ENCODE assay signal across 8 cellular contexts in the genomic region with DNA sequence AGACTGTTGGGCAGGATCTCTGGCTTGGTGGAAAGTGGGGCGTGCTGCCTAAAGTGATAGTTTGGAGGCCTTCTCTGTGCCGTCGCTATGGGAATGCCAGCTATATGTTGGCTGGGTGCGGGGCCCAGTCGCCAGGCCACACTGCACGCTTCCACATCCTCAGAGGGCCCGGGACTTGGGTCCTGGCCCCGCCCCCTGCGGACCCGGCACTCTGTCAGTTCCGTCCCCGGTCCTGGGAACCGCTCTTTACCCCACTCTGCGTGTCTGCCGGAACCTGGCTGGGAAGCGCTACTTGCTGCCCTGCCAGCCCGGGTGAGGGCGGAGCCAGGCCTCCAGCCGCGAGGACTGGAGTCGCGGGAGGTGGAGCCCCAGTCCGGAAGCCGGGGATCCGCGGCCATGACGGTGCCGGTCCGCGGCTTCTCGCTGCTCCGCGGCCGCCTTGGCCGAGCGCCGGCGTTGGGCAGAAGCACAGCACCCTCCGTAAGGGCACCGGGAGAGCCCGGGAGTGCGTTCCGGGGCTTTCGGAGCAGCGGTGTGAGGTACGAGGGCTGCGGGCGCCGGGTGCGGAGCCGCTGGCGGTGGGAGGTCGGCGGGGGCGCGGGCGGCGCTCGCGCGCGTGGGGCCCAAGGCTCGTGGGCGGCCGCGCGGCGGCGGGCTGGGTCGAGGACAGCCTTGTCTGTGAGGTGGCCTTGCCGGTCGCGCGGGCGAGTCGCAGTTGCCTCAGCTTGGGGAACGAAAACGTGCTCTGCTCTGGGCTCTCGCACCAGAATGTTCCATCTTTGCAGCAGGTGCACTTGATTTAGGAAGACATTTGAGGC. TPM values are rescaled to one million over a fixed set of nuclear protein-coding genes. Genes with fewer than 3 reads are reported as not detected.
DNase-seq lines count a peak whose midpoint lies in the region; ATAC-seq and TF ChIP-seq lines count a peak whose summit lies in the region.

A gene (plus strand): TSS at position 376 of the 818 bp plus-strand sequence. CDS start 21 bp downstream, at position 397.

- H3K9me3 ChIP-seq in mammary epithelial cell (replicated peaks; ENCODE audit: insufficient read depth, low read length) = no peaks in the 10 kb centered on the region
- H3K9me3 ChIP-seq in iPS-20b (ENCODE audit: insufficient read depth, low read depth, low read length) = no peaks in the 10 kb centered on the region

- H2AFZ ChIP-seq in mammary epithelial cell (ENCODE audit: low read depth, low read length) = peak within 1 kb of the TSS; percentile 95

- CTCF ChIA-PET in AG04449 (lab: Yijun Ruan, JAX) = interaction anchor here (1.1 kb wide), 1 partner anchor 32 kb away, joined by 3 read pairs; no protein-coding TSS in a partner anchor
- CTCF ChIA-PET in mammary epithelial cell (lab: Charles Lee; ENCODE audit: low non-redundant PET) = no interaction called here

- H4K20me1 ChIP-seq in mammary epithelial cell (ENCODE audit: insufficient read depth, low read length) = no peaks in the 10 kb centered on the region

- peaks cover 20% of the 10 kb centered on the region for H3K4me1 ChIP-seq in mammary epithelial cell (ENCODE audit: insufficient read depth, low read length)
- H3K4me1 ChIP-seq in iPS-20b (ENCODE audit: insufficient read depth, low read length) = peaks cover 13% of the 10 kb centered on the region

- H3K4me3 ChIP-seq in AG04449 (ENCODE audit: low read depth, low read length) (peak within 1 kb of the TSS; percentile 76), mammary epithelial cell (replicated peaks in 1 of 3; ENCODE audit: insufficient read depth in 1 of 3, low read depth in 2 of 3, low read length in 3 of 3) (peak within 1 kb of the TSS; percentile 70 to 89 (median 72)), iPS-20b (ENCODE audit: low read length) (peak within 1 kb of the TSS; percentile 76), skin epidermis (peak within 1 kb of the TSS; percentile 40 to 65 (median 56))

- H3K79me2 ChIP-seq in mammary epithelial cell (ENCODE audit: insufficient read depth, low read length) = peaks cover 74% of the 10 kb centered on the region

- under 1% methylated on average over 22 of the region's 79 CpGs for WGBS in mammary epithelial cell (ENCODE audit: low coverage, missing lambda C conversion rate)

- TF ChIP-seq CTCF in AG04449 (IDR thresholded peaks at IDR 0.05; ENCODE audit: insufficient read depth, low read length, missing control alignments) = no peak
- no peak for TF ChIP-seq CTCF in VCaP (conservative IDR thresholded peaks at IDR 0.05)
- TF ChIP-seq CTCF in mammary epithelial cell (conservative IDR thresholded peaks at IDR 0.05 in 1 of 2, IDR thresholded peaks at IDR 0.05 in 1 of 2; ENCODE audit: extremely low read depth in 1 of 2, insufficient read depth in 1 of 2, low read depth in 1 of 2, low read length in 2 of 2) = no peak

- H3K9ac ChIP-seq in mammary epithelial cell (ENCODE audit: insufficient read depth, low read length) (peak within 1 kb of the TSS; percentile 97), iPS-20b (ENCODE audit: low read depth, low read length) (peak within 1 kb of the TSS; percentile 90)

- peak within 1 kb of the TSS; percentile 97 for H3K4me2 ChIP-seq in mammary epithelial cell (ENCODE audit: insufficient read depth, low read depth, low read length)

- H3K27me3 ChIP-seq in mammary epithelial cell (ENCODE audit: insufficient read depth, low read length) (no peaks in the 10 kb centered on the region), iPS-20b (ENCODE audit: insufficient read depth, low read length) (no peaks in the 10 kb centered on the region)

- intact Hi-C loops in mammary epithelial cell (cut with micrococcal nuclease) = no loop called here

- H3K36me3 ChIP-seq in mammary epithelial cell (ENCODE audit: insufficient read depth, low read length) (peaks cover 9% of the 10 kb centered on the region), iPS-20b (ENCODE audit: insufficient read depth, low read depth, low read length) (peaks cover 29% of the 10 kb centered on the region)

- in situ Hi-C loops in mammary epithelial cell (cut with MboI; ENCODE audit: low sequenced_read_pairs in 2 of 2) = no loop called here

- no TSS peak for BruUV-seq in mammary epithelial cell (replicated peaks; lab: Mats Ljungman, UMichigan)

- DNase-seq in AG04449 (ENCODE audit: low read depth, low spot score) = peak; percentile 75
- DNase-seq in NCI-H2171 (lab: John Stamatoyannopoulos, UW) = peak; percentile 61
- peak; percentile 92 for DNase-seq in mammary epithelial cell

- POLR2A ChIA-PET in AG04449 (lab: Yijun Ruan, JAX) = no interaction called here

- dilution Hi-C loops in mammary epithelial cell (cut with HindIII; ENCODE audit: low sequenced_read_pairs) = no loop called here

- H3K27ac ChIP-seq in VCaP = peak within 1 kb of the TSS; percentile 79
- peak within 1 kb of the TSS; percentile 98 for H3K27ac ChIP-seq in mammary epithelial cell (ENCODE audit: insufficient read depth, low read depth, low read length)
- peak within 1 kb of the TSS; percentile 83 for H3K27ac ChIP-seq in iPS-20b (ENCODE audit: low read length)
- peak within 1 kb of the TSS; percentile 82 to 95 (median 89) for H3K27ac ChIP-seq in skin epidermis

- ATAC-seq in GM18868 (IDR thresholded peaks at IDR 0.05; ENCODE audit: unreplicated experiment) (peak; percentile 98), HG03103 (IDR thresholded peaks at IDR 0.05; ENCODE audit: low read depth, unreplicated experiment) (peak; percentile 97)

RNA-seq across cellular contexts. Expression of the gene that starts here (rescaled TPM):
- 10 to 100 TPM; 63.2 to 68.5 TPM for total RNA-seq in mammary epithelial cell
- polyA plus RNA-seq in mammary epithelial cell = 11.5 TPM
- polyA minus RNA-seq in mammary epithelial cell = 73.2 TPM

Comparison
In these comparisons a context has a peak if more than half of its experiments do, and no peak if none do; other contexts are left out.
1. Peak in every context shown above with its lines: DNase-seq, ATAC-seq, H3K4me3 ChIP-seq and H3K27ac ChIP-seq.